Comparison of ENCODE assay signal across 17 cellular contexts in genomic region chr1:100246738-100247137, GRCh38.
"Had no signal": no experiment of that assay in that cellular context is flagged by ENCODE, and none has a peak within 500 bp of the region (broad histone marks: within the 10 kb centered on the region; RNA-seq: fewer than 3 reads in every experiment).

No MANE protein-coding gene starts in this region.

- DNase-seq: activated CD4-positive, alpha-beta memory T cell treated with anti-CD3 and anti-CD28 coated beads, Interleukin-2, amount 10 ng/mL, durations not matched to agents 7 days and 5 days; activated CD4-positive, alpha-beta T cell treated with anti-CD3 and anti-CD28 coated beads for 1 hour; activated gamma-delta T cell treated with Interleukin-2 at 50 U/mL for 16 hours; activated T-cell treated with anti-CD3 and anti-CD28 coated beads, Interleukin-2, amount 50 U/mL, for 48 hours; adrenal gland; caudate nucleus; effector CD4-positive, alpha-beta T cell; kidney; left ventricle myocardium inferior; small intestine had no signal

- ATAC-seq: gastroesophageal sphincter; stimulated activated effector memory CD8-positive, alpha-beta T cell treated with anti-CD3 and anti-CD28 coated beads, Interleukin-12 subunit alpha, Interleukin-12 subunit beta, amount 100 ng/mL, for 72 hours had no signal

- H3K27me3 ChIP-seq: adrenal gland, gastroesophageal sphincter, neutrophil had no signal

- H3K36me3 ChIP-seq: adrenal gland, gastroesophageal sphincter, left ventricle myocardium inferior, neutrophil had no signal

- H3K27me3 Mint-ChIP-seq: activated CD4-positive, alpha-beta memory T cell treated with anti-CD3 and anti-CD28 coated beads, Interleukin-2, amount 10 ng/mL, durations not matched to agents 7 days and 5 days; memory B cell had no signal

- H3K9me3 Mint-ChIP-seq: activated CD4-positive, alpha-beta memory T cell treated with anti-CD3 and anti-CD28 coated beads, Interleukin-2, amount 10 ng/mL, durations not matched to agents 7 days and 5 days; memory B cell; stimulated activated effector memory CD8-positive, alpha-beta T cell treated with anti-CD3 and anti-CD28 coated beads, Interleukin-12 subunit alpha, Interleukin-12 subunit beta, amount 100 ng/mL, for 72 hours; T-helper 2 cell treated with Interferon-gamma antibody and Interleukin-4, amounts not matched to agents 5 μg/mL and 100 μg/mL, for 36 hours had no signal

- H3K27ac ChIP-seq: adrenal gland, coronary artery, epithelial cell of prostate, gastroesophageal sphincter, left ventricle myocardium inferior, neutrophil had no signal

- H3K4me3 Mint-ChIP-seq: activated CD4-positive, alpha-beta memory T cell treated with anti-CD3 and anti-CD28 coated beads, Interleukin-2, amount 10 ng/mL, durations not matched to agents 7 days and 5 days; memory B cell; stimulated activated effector memory CD8-positive, alpha-beta T cell treated with anti-CD3 and anti-CD28 coated beads, Interleukin-12 subunit alpha, Interleukin-12 subunit beta, amount 100 ng/mL, for 72 hours; T-helper 2 cell treated with Interferon-gamma antibody and Interleukin-4, amounts not matched to agents 5 μg/mL and 100 μg/mL, for 36 hours had no signal

- H3K27ac Mint-ChIP-seq: activated CD4-positive, alpha-beta memory T cell treated with anti-CD3 and anti-CD28 coated beads, Interleukin-2, amount 10 ng/mL, durations not matched to agents 7 days and 5 days; memory B cell; stimulated activated effector memory CD8-positive, alpha-beta T cell treated with anti-CD3 and anti-CD28 coated beads, Interleukin-12 subunit alpha, Interleukin-12 subunit beta, amount 100 ng/mL, for 72 hours; T-helper 2 cell treated with Interferon-gamma antibody and Interleukin-4, amounts not matched to agents 5 μg/mL and 100 μg/mL, for 36 hours had no signal

- H3K4me3 ChIP-seq: adrenal gland, coronary artery, gastroesophageal sphincter, left ventricle myocardium inferior had no signal

- H3K9me3 ChIP-seq: adrenal gland, gastroesophageal sphincter, left ventricle myocardium inferior, neutrophil had no signal
